In genomic region chr3:116242825-116243224, GRCh38 we compare ENCODE assay signal across 24 cellular contexts.
"Had no signal": no experiment of that assay in that cellular context is flagged by ENCODE, and none has a peak within 500 bp of the region (broad histone marks: within the 10 kb centered on the region; RNA-seq: fewer than 3 reads in every experiment).

No MANE protein-coding gene starts in this region.

- H3K36me3 ChIP-seq: spleen, stomach, thoracic aorta, transverse colon had no signal

- H3K4me1 ChIP-seq: psoas muscle, spleen, stomach, transverse colon had no signal

- H3K4me3 ChIP-seq: hepatocyte, lung, psoas muscle, spleen, stomach, thoracic aorta, transverse colon had no signal

- H2AFZ ChIP-seq: hepatocyte had no signal

- H3K4me3 Mint-ChIP-seq: dendritic cell treated with granulocyte-macrophage colony-stimulating factor and Interleukin-4, amounts not matched to agents 40 ng/mL and 50 ng/mL, for 4 days; naive B cell; nephron had no signal

- H3K4me1 Mint-ChIP-seq: naive B cell had no signal

- H3K79me2 ChIP-seq: hepatocyte had no signal

- FAIRE-seq: kidney had no signal

- H3K27ac Mint-ChIP-seq: dendritic cell treated with granulocyte-macrophage colony-stimulating factor and Interleukin-4, amounts not matched to agents 40 ng/mL and 50 ng/mL, for 4 days; naive B cell; nephron had no signal

- DNase-seq: erythroblast; foreskin melanocyte; head of caudate nucleus; kidney; left colon; left ventricle myocardium superior; mesendoderm; naive B cell; psoas muscle; retina; spleen; stimulated activated CD4-positive, alpha-beta T cell treated with anti-CD3 and anti-CD28 coated beads, Interleukin-15, amount 100 ng/mL, for 24 hours; stimulated activated CD4-positive, alpha-beta T cell treated with anti-CD3 and anti-CD28 coated beads, Interleukin-1b, Interleukin-23, amount 100 ng/mL, for 48 hours; stimulated activated CD4-positive, alpha-beta T cell treated with anti-CD3 and anti-CD28 coated beads, Interleukin-4, amount 100 ng/mL, for 4 hours; stimulated activated naive CD4-positive, alpha-beta T cell; stomach; substantia nigra; transverse colon had no signal

- H3K27me3 ChIP-seq: hepatocyte, spleen, stomach, transverse colon had no signal

- H3K9me3 Mint-ChIP-seq: dendritic cell treated with granulocyte-macrophage colony-stimulating factor and Interleukin-4, amounts not matched to agents 40 ng/mL and 50 ng/mL, for 4 days; nephron had no signal

- H3K27ac ChIP-seq: hepatocyte, psoas muscle, spleen, stomach, thoracic aorta, transverse colon had no signal

- ATAC-seq: left colon, left ventricle myocardium superior, psoas muscle, sciatic nerve had no signal

- H3K4me2 ChIP-seq: hepatocyte had no signal

- H3K36me3 Mint-ChIP-seq: naive B cell had no signal

- H3K9me3 ChIP-seq: psoas muscle, spleen, stomach, thoracic aorta, transverse colon had no signal

- H3K27me3 Mint-ChIP-seq: dendritic cell treated with granulocyte-macrophage colony-stimulating factor and Interleukin-4, amounts not matched to agents 40 ng/mL and 50 ng/mL, for 4 days; naive B cell had no signal
